ENCODE assay signal across 22 cellular contexts in the genomic region with DNA sequence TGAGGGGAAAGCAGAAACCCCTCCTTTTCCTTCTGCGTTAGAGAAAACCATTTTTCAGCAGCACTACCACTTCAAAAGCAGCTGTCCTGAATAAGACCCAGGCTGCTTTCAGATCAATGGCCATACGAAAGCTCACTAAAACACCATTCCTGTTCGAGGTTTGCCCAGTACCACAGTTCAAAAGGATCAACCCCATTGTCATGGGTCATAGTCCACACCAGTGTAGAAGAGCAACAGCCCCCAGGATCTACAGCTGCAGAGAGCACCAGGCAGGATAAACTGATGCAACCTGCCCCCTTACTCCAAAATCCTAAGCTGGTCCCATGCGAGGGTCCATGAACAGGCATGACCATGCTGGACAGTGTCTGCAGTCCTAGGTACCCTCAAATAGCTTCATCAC.
DNase-seq lines count a peak whose midpoint lies in the region; ATAC-seq and TF ChIP-seq lines count a peak whose summit lies in the region.
"Had no signal": no experiment of that assay in that cellular context is flagged by ENCODE, and none has a peak within 500 bp of the region (broad histone marks: within the 10 kb centered on the region; RNA-seq: fewer than 3 reads in every experiment).

No MANE protein-coding gene starts in this region.

- no peak overlapping the region for H3K56ac ChIP-seq in IMR-90 (ENCODE audit: extremely low read depth, insufficient read depth, low read length)

- H3K4me1 Mint-ChIP-seq in activated CD4-positive, alpha-beta T cell treated with anti-CD3 and anti-CD28 coated beads, Interleukin-2, amount 10 ng/mL, durations not matched to agents 24 days and 14 days = no peaks in the 10 kb centered on the region
- H3K4me1 Mint-ChIP-seq in endothelial cell (ENCODE audit: unreplicated experiment) = no peaks in the 10 kb centered on the region

- BruUV-seq in IMR-90 (replicated peaks; lab: Mats Ljungman, UMichigan) = no TSS peak

- H4K20me1 ChIP-seq in IMR-90 (ENCODE audit: insufficient read depth, low read length) = no peaks in the 10 kb centered on the region
- no peaks in the 10 kb centered on the region for H4K20me1 ChIP-seq in osteoblast (ENCODE audit: insufficient read depth, low read length)

- H3K27ac ChIP-seq in IMR-90 (ENCODE audit: insufficient read depth, low read length) (no peak overlapping the region), osteoblast (ENCODE audit: low read depth, low read length) (no peak overlapping the region), RWPE1 (no peak overlapping the region)
- H3K27ac ChIP-seq: A549 had no signal

- H3K27me3 ChIP-seq in IMR-90 (ENCODE audit: control insufficient read depth, insufficient read depth, low read length) (no peaks in the 10 kb centered on the region), osteoblast (ENCODE audit: insufficient read depth, low read length) (no peaks in the 10 kb centered on the region)

- peaks cover 7% of the 10 kb centered on the region for H3K9me1 ChIP-seq in IMR-90 (ENCODE audit: insufficient read depth, low read length)

- H3K4me1 ChIP-seq in IMR-90 (ENCODE audit: control insufficient read depth, insufficient read depth, low read length) (no peaks in the 10 kb centered on the region; the same call in 1 of the 2 replicates), osteoblast (ENCODE audit: insufficient read depth, low read length) (peaks cover 4% of the 10 kb centered on the region)
- H3K4me1 ChIP-seq: A549, HAP-1 had no signal

- no peaks in the 10 kb centered on the region for H3K36me3 Mint-ChIP-seq in activated CD4-positive, alpha-beta T cell treated with anti-CD3 and anti-CD28 coated beads, Interleukin-2, amount 10 ng/mL, durations not matched to agents 24 days and 14 days (ENCODE audit: low read depth)
- H3K36me3 Mint-ChIP-seq in endothelial cell (ENCODE audit: low read depth, unreplicated experiment) = no peaks in the 10 kb centered on the region
- H3K36me3 Mint-ChIP-seq: CD4-positive, alpha-beta memory T cell had no signal

- CTCF ChIA-PET in IMR-90 (lab: Yijun Ruan, JAX) (interaction anchor here (0.5 kb wide), 1 partner anchor 13 kb away, joined by 3 read pairs; no protein-coding TSS in a partner anchor), RWPE1 (lab: Yijun Ruan, JAX) (interaction anchor here (0.7 kb wide), 1 partner anchor 536 kb away, joined by 6 read pairs; no protein-coding TSS in a partner anchor)

- no peak overlapping the region for H3K27ac Mint-ChIP-seq in activated CD4-positive, alpha-beta T cell treated with anti-CD3 and anti-CD28 coated beads, Interleukin-2, amount 10 ng/mL, durations not matched to agents 24 days and 14 days
- H3K27ac Mint-ChIP-seq in endothelial cell (ENCODE audit: unreplicated experiment) = no peak overlapping the region
- H3K27ac Mint-ChIP-seq: CD4-positive, alpha-beta memory T cell; HFFc6 had no signal

- no peak overlapping the region for H3K4me3 Mint-ChIP-seq in activated CD4-positive, alpha-beta T cell treated with anti-CD3 and anti-CD28 coated beads, Interleukin-2, amount 10 ng/mL, durations not matched to agents 24 days and 14 days
- H3K4me3 Mint-ChIP-seq in endothelial cell (ENCODE audit: unreplicated experiment) = peak overlapping the region; percentile 32
- H3K4me3 Mint-ChIP-seq: CD4-positive, alpha-beta memory T cell; HFFc6 had no signal

- TF ChIP-seq RAD21 in IMR-90 (IDR thresholded peaks at IDR 0.05; ENCODE audit: low read length) = no peak

- H2BK120ac ChIP-seq in IMR-90 (ENCODE audit: low read depth, low read length) = no peak overlapping the region

- H2AK9ac ChIP-seq in IMR-90 (replicated peaks; ENCODE audit: low read depth, low read length, poor library complexity) = no peak overlapping the region

- H3K9me3 Mint-ChIP-seq in activated CD4-positive, alpha-beta T cell treated with anti-CD3 and anti-CD28 coated beads, Interleukin-2, amount 10 ng/mL, durations not matched to agents 24 days and 14 days = peaks cover 3% of the 10 kb centered on the region
- no peaks in the 10 kb centered on the region for H3K9me3 Mint-ChIP-seq in endothelial cell (ENCODE audit: unreplicated experiment)
- H3K9me3 Mint-ChIP-seq: CD4-positive, alpha-beta memory T cell had no signal

- no peak for TF ChIP-seq CTCF in IMR-90 (conservative IDR thresholded peaks at IDR 0.05; ENCODE audit: low read depth, low read length)
- no peak for TF ChIP-seq CTCF in endothelial cell (IDR thresholded peaks at IDR 0.05; ENCODE audit: unreplicated experiment)
- TF ChIP-seq CTCF in osteoblast (IDR thresholded peaks at IDR 0.05; ENCODE audit: extremely low read depth, low read depth, low read length) = no peak
- TF ChIP-seq CTCF in RWPE1 (conservative IDR thresholded peaks at IDR 0.05; ENCODE audit: low read depth) = no peak

- in situ Hi-C loops in IMR-90 (cut with MboI; ENCODE audit: low sequenced_read_pairs) = no loop called here

- 86% methylated on average over 2 of the region's 4 CpGs; no CpG with 5 or more reads in 1 of the 2 experiments for WGBS in IMR-90 (ENCODE audit: extremely low coverage in 2 of 2, insufficient read length in 1 of 2), 2 experiments

- H3K9ac ChIP-seq in IMR-90 (ENCODE audit: low read depth, low read length) = no peak overlapping the region

- H3K79me2 ChIP-seq in osteoblast (ENCODE audit: insufficient read depth, low read length) = no peaks in the 10 kb centered on the region

- no peak overlapping the region for H4K91ac ChIP-seq in IMR-90 (ENCODE audit: insufficient read depth, low read depth, low read length)

- H2AFZ ChIP-seq in IMR-90 (replicated peaks; ENCODE audit: low read length, poor library complexity) = no peak overlapping the region
- no peak overlapping the region for H2AFZ ChIP-seq in osteoblast (ENCODE audit: low read length)

- ATAC-seq in IMR-90 (ENCODE audit: low read depth) = no peak
- no peak for ATAC-seq in HG03139 (IDR thresholded peaks at IDR 0.05; ENCODE audit: unreplicated experiment)
- ATAC-seq: A549 had no signal

- peak overlapping the region; percentile 10; the same call in 1 of the 2 replicates for H2AK5ac ChIP-seq in IMR-90 (ENCODE audit: low read depth, low read length)

- H2BK15ac ChIP-seq in IMR-90 (ENCODE audit: low read depth, low read length) = no peak overlapping the region

- H3K27me3 Mint-ChIP-seq in activated CD4-positive, alpha-beta T cell treated with anti-CD3 and anti-CD28 coated beads, Interleukin-2, amount 10 ng/mL, durations not matched to agents 24 days and 14 days = no peaks in the 10 kb centered on the region
- H3K27me3 Mint-ChIP-seq in endothelial cell (ENCODE audit: unreplicated experiment) = peaks cover 3% of the 10 kb centered on the region

- H3K23ac ChIP-seq in IMR-90 (ENCODE audit: low read depth, low read length) = no peak overlapping the region

- H3K14ac ChIP-seq in IMR-90 (replicated peaks; ENCODE audit: low read depth, low read length) = no peak overlapping the region

- no peak overlapping the region for H2BK5ac ChIP-seq in IMR-90 (ENCODE audit: low read depth, low read length, poor library complexity, severe bottlenecking)

- dilution Hi-C loops in IMR-90 (cut with HindIII; ENCODE audit: low sequenced_read_pairs, unreplicated experiment) = no loop called here

- intact Hi-C loops in activated CD4-positive, alpha-beta T cell treated with anti-CD3 and anti-CD28 coated beads, Interleukin-2, amount 10 ng/mL, durations not matched to agents 24 days and 14 days (cut with micrococcal nuclease) = no loop called here
- intact Hi-C loops in IMR-90 (cut with micrococcal nuclease) = no loop called here

- H3K79me1 ChIP-seq in IMR-90 (ENCODE audit: low read depth in 1 of 2, low read length in 2 of 2) = peaks cover 9 to 22% of the 10 kb centered on the region in 2 experiments; a peak in 3 of 4 replicates

- H4K8ac ChIP-seq in IMR-90 (ENCODE audit: low read depth in 2 of 2, low read length in 2 of 2) = no peak overlapping the region

- POLR2A ChIA-PET in IMR-90 (lab: Charles Lee; ENCODE audit: unreplicated experiment) (no interaction called here), RWPE1 (lab: Yijun Ruan, JAX; ENCODE audit: low non-redundant PET) (no interaction called here)

- no peak overlapping the region for H4K5ac ChIP-seq in IMR-90 (ENCODE audit: low read depth, low read length)

- no peak overlapping the region; the same call in 1 of the 2 replicates for H3K18ac ChIP-seq in IMR-90 (ENCODE audit: low read depth, low read length)

- peak; percentile 37 for DNase-seq in activated CD4-positive, alpha-beta T cell treated with anti-CD3 and anti-CD28 coated beads, Interleukin-2, amount 10 ng/mL, durations not matched to agents 24 days and 14 days
- DNase-seq in activated CD4-positive, alpha-beta T cell treated with anti-CD3 and anti-CD28 coated beads, Interleukin-2, amount 50 U/mL, for 4 hours = no peak
- DNase-seq in IMR-90 (no peak), endothelial cell (ENCODE audit: low spot score) (no peak), osteoblast (ENCODE audit: insufficient read length, low spot score, missing footprints) (peak; percentile 39), RWPE1 (ENCODE audit: low spot score) (no peak)
- DNase-seq in NK-92 treated with Interleukin-12 subunit alpha and Interleukin-12 subunit beta, amount 100 ng/mL, for 24 hours (lab: John Stamatoyannopoulos, UW) = no peak
- DNase-seq: 8988T; ACHN; AML-193; C1 segment of cervical spinal cord; Calu3; CD4-positive, alpha-beta memory T cell; COR-L47; DMS53; DMS79 treated with DMSO at 0.1 percent for 48 hours; GF-D8; GOT3; HFFc6 had no signal

- no peak overlapping the region; the same call in 1 of the 2 replicates for H3K4ac ChIP-seq in IMR-90 (ENCODE audit: low read depth, low read length)

- no peak overlapping the region for H3K4me2 ChIP-seq in IMR-90 (ENCODE audit: low read depth, low read length)
- H3K4me2 ChIP-seq in osteoblast (ENCODE audit: insufficient read depth, low read length) = no peak overlapping the region
- H3K4me2 ChIP-seq: A549 had no signal

- TF ChIP-seq POLR2A in IMR-90 (IDR thresholded peaks at IDR 0.05; ENCODE audit: low read depth, low read length) = no peak

- no peak overlapping the region for H2BK20ac ChIP-seq in IMR-90 (ENCODE audit: low read depth, low read length)

- peaks cover 10% of the 10 kb centered on the region for H3K36me3 ChIP-seq in IMR-90 (ENCODE audit: control insufficient read depth, insufficient read depth, low read length)
- H3K36me3 ChIP-seq in osteoblast (ENCODE audit: insufficient read depth, low read length) = no peaks in the 10 kb centered on the region
- H3K36me3 ChIP-seq: HAP-1 had no signal

- H3K4me3 ChIP-seq in IMR-90 (ENCODE audit: insufficient read depth, low read depth, low read length) (no peak overlapping the region), osteoblast (ENCODE audit: insufficient read depth, low read length) (no peak overlapping the region)
- H3K4me3 ChIP-seq: A549, HAP-1 had no signal

- H3K9me3 ChIP-seq in IMR-90 (ENCODE audit: control insufficient read depth, insufficient read depth, low read length) = 0 out of 2 replicates have a peak, but pooled peaks cover 3% of the 10 kb centered on the region
- H3K9me3 ChIP-seq in osteoblast (ENCODE audit: low read depth, low read length) = no peaks in the 10 kb centered on the region
- H3K9me3 ChIP-seq: A549, HAP-1 had no signal

TF ChIP-seq in IMR-90, 13 proteins besides CTCF, POLR2A, EP300 and RAD21 (continues in another document):
- no peak for TF ChIP-seq RFX5 (IDR thresholded peaks at IDR 0.05; ENCODE audit: low read depth, low read length)
- no peak for TF ChIP-seq CEBPB (IDR thresholded peaks at IDR 0.05; ENCODE audit: low read depth, low read length)
- TF ChIP-seq SMC3 (IDR thresholded peaks at IDR 0.05; ENCODE audit: low read depth, low read length) = no peak
- no peak for TF ChIP-seq FOS (IDR thresholded peaks at IDR 0.05; ENCODE audit: low read depth, low read length)

Comparison
In these comparisons a context has a peak if more than half of its experiments do, and no peak if none do; other contexts are left out.
1. DNase-seq: peak in activated CD4-positive, alpha-beta T cell treated with anti-CD3 and anti-CD28 coated beads, Interleukin-2, amount 10 ng/mL, durations not matched to agents 24 days and 14 days (single experiment) and osteoblast (single experiment); none in activated CD4-positive, alpha-beta T cell treated with anti-CD3 and anti-CD28 coated beads, Interleukin-2, amount 50 U/mL, for 4 hours (0 of 2), IMR-90 (single experiment), endothelial cell (single experiment), RWPE1 (single experiment) and NK-92 treated with Interleukin-12 subunit alpha and Interleukin-12 subunit beta, amount 100 ng/mL, for 24 hours (single experiment).